9 cellular contexts compared by ENCODE assay signal in genomic region chr12:25320123-25321006, GRCh38.
DNase-seq lines count a peak whose midpoint lies in the region; ATAC-seq and TF ChIP-seq lines count a peak whose summit lies in the region.
"Had no signal": no experiment of that assay in that cellular context is flagged by ENCODE, and none has a peak within 500 bp of the region (broad histone marks: within the 10 kb centered on the region; RNA-seq: fewer than 3 reads in every experiment).

No MANE protein-coding gene starts in this region.

- no peaks in the 10 kb centered on the region for H3K9me3 ChIP-seq in left ventricle myocardium inferior (replicated peaks)

- H3K9me3 Mint-ChIP-seq in activated CD4-positive, alpha-beta T cell treated with anti-CD3 and anti-CD28 coated beads for 36 hours (ENCODE audit: low read depth) = no peaks in the 10 kb centered on the region
- peaks cover 6% of the 10 kb centered on the region for H3K9me3 Mint-ChIP-seq in progenitor cell of endocrine pancreas (ENCODE audit: low read depth)

- peak; percentile 13 for DNase-seq in activated CD4-positive, alpha-beta T cell treated with anti-CD3 and anti-CD28 coated beads for 36 hours
- DNase-seq in activated CD4-positive, alpha-beta T cell treated with anti-CD3 and anti-CD28 coated beads for 4 hours = no peak
- DNase-seq in MV-4-11 (lab: John Stamatoyannopoulos, UW) (peak; percentile 72), progenitor cell of endocrine pancreas (ENCODE audit: low spot score, unreplicated experiment) (no peak), cerebellum (ENCODE audit: low spot score) (no peak), left ventricle myocardium inferior (no peak), NCI-H1105 (lab: John Stamatoyannopoulos, UW) (no peak)
- DNase-seq: hippocampal formation had no signal

- intact Hi-C loops in activated CD4-positive, alpha-beta T cell treated with anti-CD3 and anti-CD28 coated beads for 36 hours (cut with DNase I, micrococcal nuclease) = loop anchor here (1.0 to 5.0 kb wide), 7 partner anchors 13 to 126 kb away; partner anchors contain the start of genes KRAS (in 2 of the 2), DNAI7 (in 1 of the 2) and ETFRF1 (in 1 of the 2)
- intact Hi-C loops in left ventricle myocardium inferior (cut with micrococcal nuclease) = no loop called here

- peak; percentile 76 for ATAC-seq in activated CD4-positive, alpha-beta T cell treated with anti-CD3 and anti-CD28 coated beads for 36 hours
- ATAC-seq in HG02588 (IDR thresholded peaks at IDR 0.05; ENCODE audit: unreplicated experiment) = peak; percentile 65

- peaks cover 1% of the 10 kb centered on the region for H3K27me3 Mint-ChIP-seq in activated CD4-positive, alpha-beta T cell treated with anti-CD3 and anti-CD28 coated beads for 36 hours
- H3K27me3 Mint-ChIP-seq in progenitor cell of endocrine pancreas = no peaks in the 10 kb centered on the region

- no peak overlapping the region for H3K4me3 ChIP-seq in left ventricle myocardium inferior

- H3K4me3 Mint-ChIP-seq in activated CD4-positive, alpha-beta T cell treated with anti-CD3 and anti-CD28 coated beads for 36 hours = peak overlapping the region; percentile 27
- H3K4me3 Mint-ChIP-seq in progenitor cell of endocrine pancreas (ENCODE audit: low read depth) = no peak overlapping the region

- H3K36me3 ChIP-seq in left ventricle myocardium inferior = no peaks in the 10 kb centered on the region

- H3K27ac ChIP-seq in left ventricle myocardium inferior (replicated peaks) = no peak overlapping the region

- CTCF ChIA-PET in activated CD4-positive, alpha-beta T cell treated with anti-CD3 and anti-CD28 coated beads for 36 hours (lab: Charles Lee) = interaction anchor here (0.9 to 1.9 kb wide), 6 partner anchors 9 to 165 kb away, joined by 3 to 7 read pairs (median 3); no protein-coding TSS in a partner anchor

- POLR2A ChIA-PET in activated CD4-positive, alpha-beta T cell treated with anti-CD3 and anti-CD28 coated beads for 36 hours (lab: Charles Lee) = interaction anchor here (1.2 kb wide), 1 partner anchor 13 kb away, joined by 4 read pairs; no protein-coding TSS in a partner anchor

- H3K36me3 Mint-ChIP-seq in activated CD4-positive, alpha-beta T cell treated with anti-CD3 and anti-CD28 coated beads for 36 hours (ENCODE audit: low read depth) = no peaks in the 10 kb centered on the region
- H3K36me3 Mint-ChIP-seq in progenitor cell of endocrine pancreas (ENCODE audit: insufficient read depth) = no peaks in the 10 kb centered on the region

- H3K4me1 Mint-ChIP-seq in activated CD4-positive, alpha-beta T cell treated with anti-CD3 and anti-CD28 coated beads for 36 hours = peaks cover 55% of the 10 kb centered on the region
- H3K4me1 Mint-ChIP-seq in progenitor cell of endocrine pancreas (ENCODE audit: low read depth) = peaks cover 28% of the 10 kb centered on the region

- H3K27me3 ChIP-seq in left ventricle myocardium inferior (ENCODE audit: low read depth) = no peaks in the 10 kb centered on the region

- TF ChIP-seq CTCF in progenitor cell of endocrine pancreas (IDR thresholded peaks at IDR 0.05; ENCODE audit: unreplicated experiment) = no peak
- no peak for TF ChIP-seq CTCF in left ventricle myocardium inferior (IDR thresholded peaks at IDR 0.05; ENCODE audit: borderline replicate concordance)

- H3K4me1 ChIP-seq in left ventricle myocardium inferior = no peaks in the 10 kb centered on the region

- peak overlapping the region; percentile 21 for H3K27ac Mint-ChIP-seq in activated CD4-positive, alpha-beta T cell treated with anti-CD3 and anti-CD28 coated beads for 36 hours
- peak overlapping the region; percentile 70 for H3K27ac Mint-ChIP-seq in progenitor cell of endocrine pancreas

Comparison
In these comparisons a context has a peak if more than half of its experiments do, and no peak if none do; other contexts are left out.
1. DNase-seq: peak in activated CD4-positive, alpha-beta T cell treated with anti-CD3 and anti-CD28 coated beads for 36 hours (single experiment) and MV-4-11 (single experiment); none in activated CD4-positive, alpha-beta T cell treated with anti-CD3 and anti-CD28 coated beads for 4 hours (0 of 2), progenitor cell of endocrine pancreas (single experiment), cerebellum (single experiment), left ventricle myocardium inferior (single experiment) and NCI-H1105 (single experiment).